Comparison of ENCODE assay signal across 1 cellular context in the genomic region with DNA sequence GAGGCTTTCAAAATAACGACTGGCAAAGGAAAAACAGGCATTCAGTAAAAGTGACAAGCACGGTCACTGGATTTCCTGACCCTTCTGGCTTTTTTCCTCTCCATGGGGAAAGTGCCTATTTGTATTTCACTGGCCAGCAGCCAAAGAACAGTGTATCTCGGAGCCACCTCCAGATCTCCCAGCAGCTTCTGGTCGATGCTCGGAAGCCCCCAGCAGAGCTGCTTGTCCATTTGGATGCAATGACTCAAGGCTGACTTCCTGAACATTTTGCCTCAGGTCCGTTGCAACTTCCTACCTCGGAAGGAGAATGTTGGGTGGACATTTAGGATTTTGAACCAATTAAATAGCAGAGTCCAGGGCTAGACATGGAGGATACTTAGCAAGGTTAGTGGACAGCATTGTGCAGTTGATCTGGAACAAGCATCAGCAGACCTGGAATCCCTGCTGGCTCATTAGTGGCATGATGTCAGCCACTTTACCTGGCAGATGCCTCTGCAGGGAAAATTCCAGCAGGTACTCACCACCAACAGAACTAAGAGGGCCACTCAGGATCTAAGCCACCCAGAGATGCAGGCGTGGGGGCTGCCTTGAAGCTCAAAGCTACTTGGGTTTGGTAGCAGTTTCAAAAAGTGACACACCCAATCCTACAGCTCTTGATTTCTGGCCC.
TF ChIP-seq lines count a peak whose summit lies in the region.

No MANE protein-coding gene starts in this region.

TF ChIP-seq in GM23338, 12 proteins besides CTCF, POLR2A, EP300 and RAD21 (continued from another document):
- TF ChIP-seq, protein P1, sequence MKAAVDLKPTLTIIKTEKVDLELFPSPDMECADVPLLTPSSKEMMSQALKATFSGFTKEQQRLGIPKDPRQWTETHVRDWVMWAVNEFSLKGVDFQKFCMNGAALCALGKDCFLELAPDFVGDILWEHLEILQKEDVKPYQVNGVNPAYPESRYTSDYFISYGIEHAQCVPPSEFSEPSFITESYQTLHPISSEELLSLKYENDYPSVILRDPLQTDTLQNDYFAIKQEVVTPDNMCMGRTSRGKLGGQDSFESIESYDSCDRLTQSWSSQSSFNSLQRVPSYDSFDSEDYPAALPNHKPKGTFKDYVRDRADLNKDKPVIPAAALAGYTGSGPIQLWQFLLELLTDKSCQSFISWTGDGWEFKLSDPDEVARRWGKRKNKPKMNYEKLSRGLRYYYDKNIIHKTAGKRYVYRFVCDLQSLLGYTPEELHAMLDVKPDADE (IDR thresholded peaks at IDR 0.05): no peak
